ENCODE assay signal across 28 cellular contexts in genomic region chr2:151243468-151243867, GRCh38.
"Had no signal": no experiment of that assay in that cellular context is flagged by ENCODE, and none has a peak within 500 bp of the region (broad histone marks: within the 10 kb centered on the region; RNA-seq: fewer than 3 reads in every experiment).

No MANE protein-coding gene starts in this region.

- ATAC-seq: stimulated activated effector memory CD8-positive, alpha-beta T cell treated with anti-CD3 and anti-CD28 coated beads, Interleukin-12 subunit alpha, Interleukin-12 subunit beta, amount 100 ng/mL, for 72 hours; stimulated activated memory B cell treated with anti-CD40 and anti-IgM and Interleukin-4, amounts not matched to agents 10 μg/mL and 1 μg/mL and 100 μg/mL, for 72 hours; stimulated activated naive B cell treated with anti-CD40 and anti-IgM and Interleukin-4, amounts not matched to agents 10 μg/mL and 1 μg/mL and 100 μg/mL, for 72 hours; stimulated activated naive CD8-positive, alpha-beta T cell treated with anti-CD3 and anti-CD28 coated beads, Interleukin-15, amount 100 ng/mL, for 72 hours; stimulated activated naive CD8-positive, alpha-beta T cell treated with anti-CD3 and anti-CD28 coated beads, Interleukin-15, Interleukin-2, amounts not matched to agents 100 U/mL and 50 U/mL, for 24 hours; upper lobe of right lung had no signal

- H3K4me1 ChIP-seq: testis, thyroid gland, upper lobe of right lung, uterus, vagina had no signal

- H3K27me3 Mint-ChIP-seq: stimulated activated memory B cell treated with anti-CD40 and anti-IgM and Interleukin-4, amounts not matched to agents 10 μg/mL and 1 μg/mL and 100 μg/mL, for 72 hours; stimulated activated naive CD8-positive, alpha-beta T cell treated with anti-CD3 and anti-CD28 coated beads, Interleukin-15, amount 100 ng/mL, for 72 hours; stimulated activated naive CD8-positive, alpha-beta T cell treated with anti-CD3 and anti-CD28 coated beads, Interleukin-15, Interleukin-2, amounts not matched to agents 100 ng/mL and 50 ng/mL, for 24 hours had no signal

- DNase-seq: stimulated activated CD4-positive, alpha-beta T cell treated with anti-CD3 and anti-CD28 coated beads, Interleukin-2, amount 100 ng/mL, for 48 hours; stimulated activated CD4-positive, alpha-beta T cell treated with anti-CD3 and anti-CD28 coated beads, Interleukin-4, amount 100 ng/mL, for 1 hour; stimulated activated CD4-positive, alpha-beta T cell treated with anti-CD3 and anti-CD28 coated beads, Interleukin-4, amount 100 ng/mL, for 24 hours; stimulated activated CD4-positive, alpha-beta T cell treated with anti-CD3 and anti-CD28 coated beads, Interleukin-4, amount 100 ng/mL, for 4 hours; stimulated activated CD8-positive, alpha-beta memory T cell treated with anti-CD3 and anti-CD28 coated beads, Interleukin-4, amount 100 ng/mL, for 48 hours; stimulated activated naive B cell treated with anti-CD40 and anti-IgM and Interleukin-4, amounts not matched to agents 10 μg/mL and 1 μg/mL and 100 μg/mL, for 72 hours; stimulated activated naive CD4-positive, alpha-beta T cell; stimulated activated naive CD4-positive, alpha-beta T cell treated with Interleukin-2 at 50 U/mL for 16 hours; stimulated activated naive CD8-positive, alpha-beta T cell treated with anti-CD3 and anti-CD28 coated beads, Interleukin-15, amount 100 ng/mL, for 72 hours; stimulated activated naive CD8-positive, alpha-beta T cell treated with anti-CD3 and anti-CD28 coated beads, Interleukin-15, Interleukin-2, amounts not matched to agents 100 U/mL and 50 U/mL, for 24 hours; stomach; substantia nigra; testis; thyroid gland; tibial artery; transverse colon; trophoblast cell; upper lobe of left lung; upper lobe of right lung; uterus had no signal

- H3K27ac ChIP-seq: stomach, suprapubic skin, testis, thoracic aorta, thyroid gland, tibial artery, tibial nerve, transverse colon, upper lobe of left lung, upper lobe of right lung, uterus, vagina had no signal

- H3K27ac Mint-ChIP-seq: stimulated activated effector memory CD8-positive, alpha-beta T cell treated with anti-CD3 and anti-CD28 coated beads, Interleukin-12 subunit alpha, Interleukin-12 subunit beta, amount 100 ng/mL, for 72 hours; stimulated activated memory B cell treated with anti-CD40 and anti-IgM and Interleukin-4, amounts not matched to agents 10 μg/mL and 1 μg/mL and 100 μg/mL, for 72 hours; stimulated activated naive B cell treated with anti-CD40 and anti-IgM and Interleukin-4, amounts not matched to agents 10 μg/mL and 1 μg/mL and 100 μg/mL, for 72 hours; stimulated activated naive CD8-positive, alpha-beta T cell treated with anti-CD3 and anti-CD28 coated beads, Interleukin-15, amount 100 ng/mL, for 72 hours; stimulated activated naive CD8-positive, alpha-beta T cell treated with anti-CD3 and anti-CD28 coated beads, Interleukin-15, Interleukin-2, amounts not matched to agents 100 ng/mL and 50 ng/mL, for 24 hours had no signal

- H3K4me3 ChIP-seq: stomach, suprapubic skin, testis, thoracic aorta, thyroid gland, tibial artery, tibial nerve, transverse colon, upper lobe of left lung, upper lobe of right lung, uterus, vagina had no signal

- H3K27me3 ChIP-seq: stomach, suprapubic skin, testis, thyroid gland, tibial artery, tibial nerve, transverse colon, upper lobe of left lung, upper lobe of right lung, uterus, vagina had no signal

- H3K4me1 Mint-ChIP-seq: stimulated activated effector memory CD8-positive, alpha-beta T cell treated with anti-CD3 and anti-CD28 coated beads, Interleukin-12 subunit alpha, Interleukin-12 subunit beta, amount 100 ng/mL, for 72 hours; stimulated activated memory B cell treated with anti-CD40 and anti-IgM and Interleukin-4, amounts not matched to agents 10 μg/mL and 1 μg/mL and 100 μg/mL, for 72 hours; stimulated activated naive B cell treated with anti-CD40 and anti-IgM and Interleukin-4, amounts not matched to agents 10 μg/mL and 1 μg/mL and 100 μg/mL, for 72 hours; stimulated activated naive CD8-positive, alpha-beta T cell treated with anti-CD3 and anti-CD28 coated beads, Interleukin-15, amount 100 ng/mL, for 72 hours had no signal

- H3K9me3 ChIP-seq: suprapubic skin, testis, thyroid gland had no signal

- H3K4me3 Mint-ChIP-seq: stimulated activated effector memory CD8-positive, alpha-beta T cell treated with anti-CD3 and anti-CD28 coated beads, Interleukin-12 subunit alpha, Interleukin-12 subunit beta, amount 100 ng/mL, for 72 hours; stimulated activated memory B cell treated with anti-CD40 and anti-IgM and Interleukin-4, amounts not matched to agents 10 μg/mL and 1 μg/mL and 100 μg/mL, for 72 hours; stimulated activated naive B cell treated with anti-CD40 and anti-IgM and Interleukin-4, amounts not matched to agents 10 μg/mL and 1 μg/mL and 100 μg/mL, for 72 hours; stimulated activated naive CD8-positive, alpha-beta T cell treated with anti-CD3 and anti-CD28 coated beads, Interleukin-15, amount 100 ng/mL, for 72 hours; stimulated activated naive CD8-positive, alpha-beta T cell treated with anti-CD3 and anti-CD28 coated beads, Interleukin-15, Interleukin-2, amounts not matched to agents 100 ng/mL and 50 ng/mL, for 24 hours had no signal

- H3K36me3 ChIP-seq: thoracic aorta, thyroid gland, transverse colon, upper lobe of right lung, uterus, vagina had no signal

- FAIRE-seq: urothelium cell line had no signal
